1 cellular context compared by ENCODE assay signal in the genomic region with DNA sequence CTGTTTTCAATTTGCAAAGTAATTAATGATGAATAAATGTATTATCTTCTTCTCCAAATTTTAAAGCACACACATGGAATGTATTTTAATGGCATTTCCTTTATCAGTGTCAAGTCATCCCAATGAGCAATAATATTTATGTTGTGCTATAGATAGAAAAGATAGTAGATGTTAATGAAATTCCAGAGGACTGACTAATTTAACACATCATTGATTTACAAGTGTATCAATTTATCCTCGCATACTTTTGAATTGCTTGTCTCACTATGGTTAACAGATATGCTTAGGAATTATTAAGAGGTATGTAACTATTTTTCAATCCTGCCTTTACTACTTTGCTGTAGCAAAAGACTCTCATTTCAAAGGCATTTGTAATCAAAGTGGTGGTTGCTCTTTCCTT.
TF ChIP-seq lines count a peak whose summit lies in the region.

No MANE protein-coding gene starts in this region.

TF ChIP-seq in SK-N-SH, 30 proteins besides CTCF, POLR2A, EP300 and RAD21 (continued from another document):
- peak; percentile 71 for TF ChIP-seq MEF2A (IDR thresholded peaks at IDR 0.05; ENCODE audit: borderline replicate concordance, low read depth)
- peak; percentile 58; the same call in 1 of the 2 replicates for TF ChIP-seq POLR2AphosphoS5 (IDR thresholded peaks at IDR 0.05; ENCODE audit: low read depth, low read length)
- no peak for TF ChIP-seq FOXJ3 (CRISPR knock-in tag; IDR thresholded peaks at IDR 0.05)
- no peak for TF ChIP-seq TAF1 (IDR thresholded peaks at IDR 0.05; ENCODE audit: borderline replicate concordance, low read depth, low read length)
